Comparison of ENCODE assay signal across 8 cellular contexts in genomic region chr1:145156891-145157610, GRCh38.
DNase-seq lines count a peak whose midpoint lies in the region; TF ChIP-seq lines count a peak whose summit lies in the region.
"Not testable (repeated sequence)": the region's sequence is repeated elsewhere in the genome, so short reads cannot be mapped to it uniquely, and the experiment has no call there.

No MANE protein-coding gene starts in this region.

- not testable (repeated sequence) for TF ChIP-seq CTCF in progenitor cell of endocrine pancreas (IDR thresholded peaks at IDR 0.05; ENCODE audit: unreplicated experiment); type B pancreatic cell (conservative IDR thresholded peaks at IDR 0.05)

- not testable (repeated sequence) for H3K27me3 Mint-ChIP-seq in progenitor cell of endocrine pancreas, type B pancreatic cell

- H3K36me3 Mint-ChIP-seq in progenitor cell of endocrine pancreas (ENCODE audit: insufficient read depth); type B pancreatic cell: not testable (repeated sequence)

- not testable (repeated sequence) for H3K27ac ChIP-seq in HUES64 (ENCODE audit: low read depth, low read length); ectodermal cell (ENCODE audit: insufficient read depth, low read depth, low read length, poor library complexity, severe bottlenecking); iPS-20b (ENCODE audit: low read length)

- not testable (repeated sequence) for H3K36me3 ChIP-seq in HUES64 (ENCODE audit: insufficient read depth, low read length); ectodermal cell (ENCODE audit: control insufficient read depth, insufficient read depth, low read length); iPS-20b (ENCODE audit: insufficient read depth, low read depth, low read length)

- H3K4me1 ChIP-seq in HUES64 (ENCODE audit: insufficient read depth, low read length); ectodermal cell (ENCODE audit: control insufficient read depth, insufficient read depth, low read length); iPS-20b (ENCODE audit: insufficient read depth, low read length): not testable (repeated sequence)

- H3K4me1 Mint-ChIP-seq in progenitor cell of endocrine pancreas (ENCODE audit: low read depth); type B pancreatic cell (ENCODE audit: unreplicated experiment): not testable (repeated sequence)

- DNase-seq in RPMI7951 (ENCODE audit: low read depth) = peak; percentile 23
- DNase-seq in activated T-cell treated with anti-CD3 and anti-CD28 coated beads, Interleukin-2, amount 50 U/mL, for 1 hour = peak; percentile 33
- not testable (repeated sequence) for DNase-seq in progenitor cell of endocrine pancreas (ENCODE audit: low spot score, unreplicated experiment); type B pancreatic cell (ENCODE audit: extremely low spot score, unreplicated experiment)

- WGBS in HUES64 = 4% methylated on average over 15 of the region's 26 CpGs
- 10 to 13% methylated on average over 15 to 17 of the region's 26 CpGs for WGBS in ectodermal cell, 2 experiments

- not testable (repeated sequence) for H3K9me3 ChIP-seq in HUES64 (ENCODE audit: insufficient read depth, low read depth, low read length); ectodermal cell (ENCODE audit: control insufficient read depth, low read length); iPS-20b (ENCODE audit: insufficient read depth, low read depth, low read length)

- H3K27me3 ChIP-seq in HUES64 (ENCODE audit: insufficient read depth, low read length); ectodermal cell (ENCODE audit: control insufficient read depth, insufficient read depth, low read length, poor library complexity, severe bottlenecking); iPS-20b (ENCODE audit: insufficient read depth, low read length): not testable (repeated sequence)

- H3K4me3 ChIP-seq in GM08714 (ENCODE audit: low read length) (peak overlapping the region; percentile 54; the same call in 1 of the 2 replicates), HUES64 (ENCODE audit: low read length) (peak overlapping the region; percentile 71), ectodermal cell (ENCODE audit: insufficient read depth, low read depth, low read length) (peak overlapping the region; percentile 42), iPS-20b (ENCODE audit: low read length) (peak overlapping the region; percentile 54; the same call in 1 of the 2 replicates)

- 0 out of 2 replicates have a peak overlapping the region, but pooled peaks have one; percentile 40 for H3K9ac ChIP-seq in HUES64 (ENCODE audit: low read depth, low read length)
- not testable (repeated sequence) for H3K9ac ChIP-seq in iPS-20b (ENCODE audit: low read depth, low read length)

- H3K27ac Mint-ChIP-seq in progenitor cell of endocrine pancreas (peak overlapping the region; percentile 98), type B pancreatic cell (peak overlapping the region; percentile 97)

- H3K4me3 Mint-ChIP-seq in progenitor cell of endocrine pancreas (ENCODE audit: low read depth) = peak overlapping the region; percentile 69
- H3K4me3 Mint-ChIP-seq in type B pancreatic cell = peak overlapping the region; percentile 88

- H3K9me3 Mint-ChIP-seq in progenitor cell of endocrine pancreas (ENCODE audit: low read depth); type B pancreatic cell: not testable (repeated sequence)
